Comparison of ENCODE assay signal across 8 cellular contexts in the genomic region with DNA sequence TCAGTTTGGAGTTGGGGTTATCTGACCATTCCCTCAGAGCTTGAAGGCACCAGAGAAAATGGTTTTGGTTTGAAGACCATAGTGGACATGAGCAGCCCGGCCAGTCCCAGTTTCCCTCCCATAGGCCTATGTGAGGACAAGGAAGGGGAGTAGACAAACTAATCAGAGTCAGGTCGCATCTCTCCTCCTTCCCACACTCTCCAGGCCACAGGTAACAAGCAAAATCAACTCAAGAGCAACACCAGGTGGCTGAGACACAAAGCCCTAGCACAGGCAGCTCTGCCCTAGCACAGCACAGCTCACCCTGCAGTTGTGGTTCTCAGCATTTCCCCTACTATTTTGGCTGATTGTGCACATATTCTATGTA. TPM values are rescaled to one million over a fixed set of nuclear protein-coding genes. Genes with fewer than 3 reads are reported as not detected.
DNase-seq lines count a peak whose midpoint lies in the region; ATAC-seq and TF ChIP-seq lines count a peak whose summit lies in the region.

No MANE protein-coding gene starts in this region.

- peak; percentile 53 for TF ChIP-seq CTCF in GM13976 (IDR thresholded peaks at IDR 0.05; ENCODE audit: borderline replicate concordance, control extremely low read depth, extremely low read depth, insufficient read depth, missing control alignments)

- no peaks in the 10 kb centered on the region for H3K9me3 ChIP-seq in effector memory CD4-positive, alpha-beta T cell (ENCODE audit: control insufficient read depth, low read length)

- H3K4me1 ChIP-seq in effector memory CD4-positive, alpha-beta T cell (ENCODE audit: control insufficient read depth, insufficient read depth, low read length, poor library complexity, severe bottlenecking), result peaks cover 50% of the 10 kb centered on the region

- peaks cover 43% of the 10 kb centered on the region for H3K36me3 ChIP-seq in effector memory CD4-positive, alpha-beta T cell (ENCODE audit: control insufficient read depth, insufficient read depth, low read length)

- ATAC-seq in HG02588 (IDR thresholded peaks at IDR 0.05; ENCODE audit: unreplicated experiment), result peak; percentile 39

- peak overlapping the region; percentile 44 for H3K4me3 ChIP-seq in effector memory CD4-positive, alpha-beta T cell (ENCODE audit: insufficient read depth, low read depth, low read length, poor library complexity, severe bottlenecking)

- DNase-seq in GM13976 (ENCODE audit: low spot score) (no peak), RPMI8226 (peak; percentile 85), G401 (ENCODE audit: low spot score) (no peak), NCI-H748 (lab: John Stamatoyannopoulos, UW; ENCODE audit: unreplicated experiment) (no peak), NCI-H345 treated with DMSO at 0.1 percent for 48 hours (lab: John Stamatoyannopoulos, UW; ENCODE audit: unreplicated experiment) (no peak), SK-N-DZ (ENCODE audit: low spot score) (no peak)
- peak; percentile 51 to 61 (median 55) for DNase-seq in effector memory CD4-positive, alpha-beta T cell

- H3K27ac ChIP-seq in effector memory CD4-positive, alpha-beta T cell (ENCODE audit: insufficient read depth, low read length, poor library complexity, severe bottlenecking), result peak overlapping the region; percentile 98

- in situ Hi-C loops in GM13976 (cut with MboI; ENCODE audit: low sequenced_read_pairs, unreplicated experiment), result no loop called here
- in situ Hi-C loops in G401 (cut with HindIII; ENCODE audit: low sequenced_read_pairs), result no loop called here

- H3K27me3 ChIP-seq in effector memory CD4-positive, alpha-beta T cell (replicated peaks; ENCODE audit: control insufficient read depth, insufficient read depth, low read length, poor library complexity, severe bottlenecking), result no peaks in the 10 kb centered on the region

RNA-seq across cellular contexts. Expression of a gene that starts 7.2 kb away (rescaled TPM):
- 58.7 and 73.6 TPM in 2 replicates for total RNA-seq in G401 (2014; rRNA removed; shearing (Covaris generic))
- polyA plus RNA-seq in SK-N-DZ (2014; cell fraction: cytosol; rRNA removed), result 215 and 376 TPM in 2 replicates
- polyA plus RNA-seq in SK-N-DZ (2014; cell fraction: nucleus; rRNA removed), result 80.2 and 156 TPM in 2 replicates

RNA-seq across cellular contexts. Expression of a gene that starts 16.2 kb away (rescaled TPM):
- not detected in 2 replicates for total RNA-seq in G401 (2014; rRNA removed; shearing (Covaris generic))
- 11.4 and 23.2 TPM in 2 replicates for polyA plus RNA-seq in SK-N-DZ (2014; cell fraction: cytosol; rRNA removed)
- 65.5 and 69.6 TPM in 2 replicates for polyA plus RNA-seq in SK-N-DZ (2014; cell fraction: nucleus; rRNA removed)

Comparison
In these comparisons a context has a peak if more than half of its experiments do, and no peak if none do; other contexts are left out.
1. DNase-seq: peak in RPMI8226 (single experiment) and effector memory CD4-positive, alpha-beta T cell (3 of 3); none in GM13976 (single experiment), G401 (single experiment), NCI-H748 (single experiment), NCI-H345 treated with DMSO at 0.1 percent for 48 hours (single experiment) and SK-N-DZ (single experiment).